In genomic region chr20:36461600-36462439, GRCh38 we compare ENCODE assay signal across 8 cellular contexts.
DNase-seq lines count a peak whose midpoint lies in the region; ATAC-seq and TF ChIP-seq lines count a peak whose summit lies in the region.

No MANE protein-coding gene starts in this region.

- peaks cover 44% of the 10 kb centered on the region for H3K79me2 ChIP-seq in PC-9 (ENCODE audit: low read depth)

- H3K27ac ChIP-seq in PC-9, result no peak overlapping the region

- H3K27ac Mint-ChIP-seq in activated naive CD4-positive, alpha-beta T cell treated with anti-CD3 and anti-CD28 coated beads, Interleukin-2, amount 10 ng/mL, durations not matched to agents 7 days and 5 days, result peak overlapping the region; percentile 90

- no peak for TF ChIP-seq CTCF in PC-9 (conservative IDR thresholded peaks at IDR 0.05)

- peak overlapping the region; percentile 100 for H3K4me2 ChIP-seq in PC-9

- no peak for DNase-seq in PC-9
- peak; percentile 64 for DNase-seq in activated naive CD4-positive, alpha-beta T cell treated with anti-CD3 and anti-CD28 coated beads, Interleukin-2, amount 10 ng/mL, durations not matched to agents 7 days and 5 days
- DNase-seq in head of caudate nucleus, result peak in 28 of 42 donors; percentile 19 to 72 (median 52)
- peak; percentile 54 for DNase-seq in occipital lobe (lab: John Stamatoyannopoulos, UW)
- no peak for DNase-seq in germinal center (ENCODE audit: low spot score)
- DNase-seq in DMS153 (lab: John Stamatoyannopoulos, UW), result no peak

- BruUV-seq in PC-9 (replicated peaks; lab: Mats Ljungman, UMichigan), result TSS peak; percentile 49

- H3K36me3 ChIP-seq in PC-9 (ENCODE audit: low read depth), result no peaks in the 10 kb centered on the region

- intact Hi-C loops in PC-9 (cut with micrococcal nuclease; ENCODE audit: unreplicated experiment), result loop anchor here (5.0 kb wide), 1 partner anchor 145 kb away; the partner anchor contains the start of gene RAB5IF
- intact Hi-C loops in head of caudate nucleus (cut with DNase I), result loop anchor here (10.0 kb wide), 1 partner anchor 143 kb away; the partner anchor contains the start of gene RAB5IF

- H3K4me3 ChIP-seq in GM08714 (ENCODE audit: low read length) (peak overlapping the region; percentile 77), PC-9 (peak overlapping the region; percentile 93)

- no peaks in the 10 kb centered on the region for H3K9me3 Mint-ChIP-seq in activated naive CD4-positive, alpha-beta T cell treated with anti-CD3 and anti-CD28 coated beads, Interleukin-2, amount 10 ng/mL, durations not matched to agents 7 days and 5 days

- peaks cover 58% of the 10 kb centered on the region for H3K4me1 Mint-ChIP-seq in activated naive CD4-positive, alpha-beta T cell treated with anti-CD3 and anti-CD28 coated beads, Interleukin-2, amount 10 ng/mL, durations not matched to agents 7 days and 5 days

- no peaks in the 10 kb centered on the region for H3K9me2 ChIP-seq in PC-9 (ENCODE audit: insufficient read depth)

- peaks cover 30% of the 10 kb centered on the region for H4K20me1 ChIP-seq in PC-9 (ENCODE audit: insufficient read depth)

- no peaks in the 10 kb centered on the region for H3K27me3 ChIP-seq in PC-9 (ENCODE audit: insufficient read depth, low read depth)

- POLR2A ChIA-PET in PC-9 (lab: Charles Lee; ENCODE audit: unreplicated experiment), result interaction anchor here (0.6 to 0.7 kb wide), 3 partner anchors 182 to 402 kb away, joined by 3 to 5 read pairs (median 4); a partner anchor contains a TSS

- H3K4me1 ChIP-seq in PC-9 (replicated peaks; ENCODE audit: insufficient read depth), result peaks cover 48% of the 10 kb centered on the region

- H3K4me3 Mint-ChIP-seq in activated naive CD4-positive, alpha-beta T cell treated with anti-CD3 and anti-CD28 coated beads, Interleukin-2, amount 10 ng/mL, durations not matched to agents 7 days and 5 days, result peak overlapping the region; percentile 92

- no peaks in the 10 kb centered on the region for H3K36me3 Mint-ChIP-seq in activated naive CD4-positive, alpha-beta T cell treated with anti-CD3 and anti-CD28 coated beads, Interleukin-2, amount 10 ng/mL, durations not matched to agents 7 days and 5 days

- CTCF ChIA-PET in PC-9 (lab: Charles Lee), result interaction anchor here (0.6 kb wide), 2 partner anchors 62 to 220 kb away, joined by 5 to 10 read pairs; no protein-coding TSS in a partner anchor
- CTCF ChIA-PET in activated naive CD4-positive, alpha-beta T cell treated with anti-CD3 and anti-CD28 coated beads, Interleukin-2, amount 10 ng/mL, durations not matched to agents 7 days and 5 days (lab: Charles Lee), result no interaction called here

- H3K27me3 Mint-ChIP-seq in activated naive CD4-positive, alpha-beta T cell treated with anti-CD3 and anti-CD28 coated beads, Interleukin-2, amount 10 ng/mL, durations not matched to agents 7 days and 5 days, result peaks cover 22% of the 10 kb centered on the region

- ATAC-seq in HG02588 (IDR thresholded peaks at IDR 0.05; ENCODE audit: unreplicated experiment), result peak; percentile 14

- no peaks in the 10 kb centered on the region for H3K9me3 ChIP-seq in PC-9 (ENCODE audit: insufficient read depth, low read depth)

- H3F3A ChIP-seq in PC-9 (ENCODE audit: insufficient read depth, low read depth), result peaks cover 36% of the 10 kb centered on the region

- peak overlapping the region; percentile 79 for H2AFZ ChIP-seq in PC-9

Comparison
In these comparisons a context has a peak if more than half of its experiments do, and no peak if none do; other contexts are left out.
1. DNase-seq: peak in activated naive CD4-positive, alpha-beta T cell treated with anti-CD3 and anti-CD28 coated beads, Interleukin-2, amount 10 ng/mL, durations not matched to agents 7 days and 5 days (single experiment), head of caudate nucleus (28 of 42) and occipital lobe (single experiment); none in PC-9 (0 of 2), germinal center (single experiment) and DMS153 (single experiment).